21 cellular contexts compared by ENCODE assay signal in genomic region chr4:100721077-100721476, GRCh38.
"Had no signal": no experiment of that assay in that cellular context is flagged by ENCODE, and none has a peak within 500 bp of the region (broad histone marks: within the 10 kb centered on the region; RNA-seq: fewer than 3 reads in every experiment).

No MANE protein-coding gene starts in this region.

- H3K27me3 ChIP-seq: cardiac muscle cell, hepatocyte, spleen, transverse colon had no signal

- H3K27ac ChIP-seq: cardiac muscle cell, epithelial cell of prostate, hepatocyte, left ventricle myocardium inferior, prostate gland, spleen, transverse colon, WERI-Rb-1 had no signal

- H2AFZ ChIP-seq: hepatocyte had no signal

- H3K27ac Mint-ChIP-seq: activated CD4-positive, alpha-beta T cell treated with anti-CD3 and anti-CD28 coated beads for 36 hours; activated CD8-positive, alpha-beta T cell treated with anti-CD3 and anti-CD28 coated beads for 36 hours; activated naive CD8-positive, alpha-beta T cell treated with anti-CD3 and anti-CD28 coated beads, Interleukin-2, amount 50 U/mL, for 24 hours; activated T-helper 1 cell treated with anti-CD3 and anti-CD28 coated beads, Interleukin-12 subunit alpha, Interleukin-12 subunit beta, Interleukin-2, Interleukin-4 antibody, amounts not matched to agents 30 ng/mL and 10 ng/mL and 1 ng/mL, durations not matched to agents 14 hours and 24 hours and 36 hours; memory B cell; nephron; stimulated activated naive B cell treated with anti-CD40 and anti-IgM and Interleukin-4, amounts not matched to agents 10 μg/mL and 1 μg/mL and 100 μg/mL, for 72 hours had no signal

- H3K9me3 ChIP-seq: prostate gland had no signal

- H3K4me1 Mint-ChIP-seq: activated CD4-positive, alpha-beta T cell treated with anti-CD3 and anti-CD28 coated beads for 36 hours; activated naive CD8-positive, alpha-beta T cell treated with anti-CD3 and anti-CD28 coated beads, Interleukin-2, amount 50 U/mL, for 24 hours; memory B cell; nephron; stimulated activated naive B cell treated with anti-CD40 and anti-IgM and Interleukin-4, amounts not matched to agents 10 μg/mL and 1 μg/mL and 100 μg/mL, for 72 hours had no signal

- H3K36me3 ChIP-seq: cardiac muscle cell, left ventricle myocardium inferior, prostate gland, spleen, transverse colon, WERI-Rb-1 had no signal

- H3K4me3 Mint-ChIP-seq: activated CD4-positive, alpha-beta T cell treated with anti-CD3 and anti-CD28 coated beads for 36 hours; activated CD8-positive, alpha-beta T cell treated with anti-CD3 and anti-CD28 coated beads for 36 hours; activated naive CD8-positive, alpha-beta T cell treated with anti-CD3 and anti-CD28 coated beads, Interleukin-2, amount 50 U/mL, for 24 hours; activated T-helper 1 cell treated with anti-CD3 and anti-CD28 coated beads, Interleukin-12 subunit alpha, Interleukin-12 subunit beta, Interleukin-2, Interleukin-4 antibody, amounts not matched to agents 30 ng/mL and 10 ng/mL and 1 ng/mL, durations not matched to agents 14 hours and 24 hours and 36 hours; memory B cell; nephron; stimulated activated naive B cell treated with anti-CD40 and anti-IgM and Interleukin-4, amounts not matched to agents 10 μg/mL and 1 μg/mL and 100 μg/mL, for 72 hours had no signal

- H3K4me1 ChIP-seq: left ventricle myocardium inferior, prostate gland, spleen, transverse colon had no signal

- H3K4me3 ChIP-seq: cardiac muscle cell, hepatocyte, left ventricle myocardium inferior, prostate gland, spleen, transverse colon had no signal

- H3K4me2 ChIP-seq: hepatocyte had no signal

- H3K79me2 ChIP-seq: hepatocyte had no signal

- H3K36me3 Mint-ChIP-seq: memory B cell had no signal

- FAIRE-seq: kidney had no signal

- DNase-seq: activated CD4-positive, alpha-beta T cell treated with anti-CD3 and anti-CD28 coated beads for 36 hours; activated CD8-positive, alpha-beta memory T cell treated with anti-CD3 and anti-CD28 coated beads, Interleukin-2, amount 50 U/mL, for 4 hours; activated CD8-positive, alpha-beta T cell treated with anti-CD3 and anti-CD28 coated beads for 36 hours; activated naive CD4-positive, alpha-beta T cell; activated naive CD8-positive, alpha-beta T cell treated with anti-CD3 and anti-CD28 coated beads, Interleukin-2, amount 50 U/mL, for 24 hours; effector memory CD4-positive, alpha-beta T cell; kidney; left ventricle myocardium inferior; spleen; stimulated activated CD4-positive, alpha-beta T cell treated with anti-CD3 and anti-CD28 coated beads, Interleukin-1b, Interleukin-23, amount 100 ng/mL, for 48 hours; stimulated activated naive B cell treated with anti-CD40 and anti-IgM and Interleukin-4, amounts not matched to agents 10 μg/mL and 1 μg/mL and 100 μg/mL, for 72 hours; substantia nigra; transverse colon; WERI-Rb-1 had no signal
